Comparison of ENCODE assay signal across 8 cellular contexts in genomic region chr18:35050638-35051287, GRCh38. TPM values are rescaled to one million over a fixed set of nuclear protein-coding genes. Genes with fewer than 3 reads are reported as not detected.
A peak's percentile ranks its signal among the peaks of the same experiment; 100 is the strongest.
DNase-seq lines count a peak whose midpoint lies in the region; ATAC-seq and TF ChIP-seq lines count a peak whose summit lies in the region.

No MANE protein-coding gene starts in this region.

- H3K27ac Mint-ChIP-seq in T-helper 17 cell: peak overlapping the region; percentile 90

- H3K36me3 Mint-ChIP-seq in T-helper 17 cell (ENCODE audit: low read depth): peaks cover 3% of the 10 kb centered on the region

- no peak for TF ChIP-seq CTCF in right lobe of liver (IDR thresholded peaks at IDR 0.05)

- H3K27me3 ChIP-seq in ACC112 (ENCODE audit: insufficient read depth, low read length) (no peaks in the 10 kb centered on the region), right lobe of liver (no peaks in the 10 kb centered on the region)

- H2AFZ ChIP-seq in ACC112 (ENCODE audit: low read length, unreplicated experiment): peak overlapping the region; percentile 52

- WGBS in right lobe of liver (ENCODE audit: insufficient coverage, low coverage, low lambda C conversion rate, missing lambda C conversion rate): 34% methylated on average over 3 of the region's 3 CpGs

- H3K4me1 Mint-ChIP-seq in T-helper 17 cell: peaks cover 52% of the 10 kb centered on the region

- no peak overlapping the region for H3K4me3 Mint-ChIP-seq in T-helper 17 cell

- H3K4me3 ChIP-seq in ACC112 (ENCODE audit: low read depth, low read length) (peak overlapping the region; percentile 61), right lobe of liver (no peak overlapping the region)

- H3K36me3 ChIP-seq in ACC112 (ENCODE audit: insufficient read depth, low read length): no peaks in the 10 kb centered on the region
- H3K36me3 ChIP-seq in right lobe of liver: no peaks in the 10 kb centered on the region

- TF ChIP-seq POLR2A in right lobe of liver (IDR thresholded peaks at IDR 0.05): no peak

- H3K4me1 ChIP-seq in ACC112 (ENCODE audit: control insufficient read depth, insufficient read depth, low read length, unreplicated experiment) (peaks cover 46% of the 10 kb centered on the region), right lobe of liver (peaks cover 0 to 21% (median 2%) of the 10 kb centered on the region in 4 donors)

- no peaks in the 10 kb centered on the region for H3K27me3 Mint-ChIP-seq in T-helper 17 cell

- H3K79me2 ChIP-seq in ACC112 (ENCODE audit: control insufficient read depth, insufficient read depth, low read length, unreplicated experiment): peaks cover 60% of the 10 kb centered on the region

- DNase-seq in T-helper 17 cell: no peak
- DNase-seq in right lobe of liver: peak in 1 of 3 donors; percentile 55
- no peak for DNase-seq in middle frontal gyrus (ENCODE audit: extremely low spot score, low spot score)
- no peak for DNase-seq in GM19238 (ENCODE audit: insufficient read length, low spot score)
- no peak for DNase-seq in NCI-H128 (lab: John Stamatoyannopoulos, UW; ENCODE audit: unreplicated experiment)
- no peak for DNase-seq in stimulated activated CD4-positive, alpha-beta T cell treated with anti-CD3 and anti-CD28 coated beads, Interleukin-4, amount 100 ng/mL, for 24 hours

- intact Hi-C loops in right lobe of liver (cut with DNase I): no loop called here

- H3K9me3 ChIP-seq in T-helper 17 cell (ENCODE audit: control insufficient read depth, low read length, poor library complexity, severe bottlenecking) (no peaks in the 10 kb centered on the region), right lobe of liver (no peaks in the 10 kb centered on the region)

- ATAC-seq in GM21576 (IDR thresholded peaks at IDR 0.05; ENCODE audit: unreplicated experiment): peak; percentile 31
- no peak for ATAC-seq in T-helper 17 cell
- peak; percentile 76 to 86 (median 81) for ATAC-seq in right lobe of liver

- 0 out of 2 replicates have a peak overlapping the region, but pooled peaks have one; percentile 1 for H3K27ac ChIP-seq in ACC112 (ENCODE audit: low read depth, low read length)
- peak overlapping the region; percentile 17 to 55 (median 45) for H3K27ac ChIP-seq in right lobe of liver

RNA-seq across cellular contexts. Expression of gene MAPRE2, which starts 9.6 kb away (rescaled TPM):
- 100 to 1,000 TPM in 1 of 2 donors, 10 to 100 TPM in 1; 91.4 to 111 TPM for total RNA-seq in T-helper 17 cell
- total RNA-seq in right lobe of liver: 10 to 100 TPM; 17.0 to 25.9 (median 21.5) TPM
